Comparison of ENCODE assay signal across 20 cellular contexts in genomic region chr5:180173198-180173544, GRCh38. TPM values are rescaled to one million over a fixed set of nuclear protein-coding genes. Genes with fewer than 3 reads are reported as not detected.
"Had no signal": no experiment of that assay in that cellular context is flagged by ENCODE, and none has a peak within 500 bp of the region (broad histone marks: within the 10 kb centered on the region; RNA-seq: fewer than 3 reads in every experiment).

No MANE protein-coding gene starts in this region.

- FAIRE-seq: keratinocyte, TTC549 had no signal

- H3K9me3 ChIP-seq: adrenal gland, left lung, transverse colon, vagina had no signal

- ATAC-seq: activated CD8-positive, alpha-beta T cell treated with anti-CD3 and anti-CD28 coated beads, Interleukin-2, amount 10 ng/mL, durations not matched to agents 7 days and 5 days; effector memory CD8-positive, alpha-beta T cell; left lung; natural killer cell treated with Interleukin-12 subunit alpha and Interleukin-12 subunit beta and Interleukin-15 and Interleukin-18, amount 100 ng/mL, for 72 hours; stimulated activated effector memory CD8-positive, alpha-beta T cell treated with anti-CD3 and anti-CD28 coated beads, Interleukin-12 subunit alpha, Interleukin-12 subunit beta, amount 100 ng/mL, for 72 hours had no signal

- H3K27me3 ChIP-seq: adrenal gland, vagina had no signal

- DNase-seq: activated B cell treated with CpG ODN at 0.5 μM for 24 hours; activated CD4-positive, alpha-beta T cell treated with anti-CD3 and anti-CD28 coated beads for 48 hours; activated CD8-positive, alpha-beta memory T cell treated with anti-CD3 and anti-CD28 coated beads, Interleukin-2, amount 50 U/mL, for 4 hours; activated CD8-positive, alpha-beta T cell treated with anti-CD3 and anti-CD28 coated beads, Interleukin-2, amount 10 ng/mL, durations not matched to agents 7 days and 5 days; activated effector memory CD4-positive, alpha-beta T cell treated with anti-CD3 and anti-CD28 coated beads, Interleukin-2, amount 50 U/mL, for 16 hours; activated T-cell treated with anti-CD3 and anti-CD28 coated beads, Interleukin-2, amount 50 U/mL, for 48 hours; effector memory CD8-positive, alpha-beta T cell; left lung; stimulated activated CD4-positive, alpha-beta T cell treated with anti-CD3 and anti-CD28 coated beads, Interleukin-12 subunit alpha, Interleukin-12 subunit beta, amount 100 ng/mL, for 4 hours; stimulated activated CD4-positive, alpha-beta T cell treated with anti-CD3 and anti-CD28 coated beads, Interleukin-2, amount 100 ng/mL, for 24 hours; transverse colon had no signal

- H3K36me3 ChIP-seq: adrenal gland, left lung, transverse colon, vagina had no signal

- H3K4me1 ChIP-seq: left lung, transverse colon had no signal

- H3K27ac ChIP-seq: adrenal gland, left lung, vagina had no signal

- H3K4me3 ChIP-seq: adrenal gland, left lung, transverse colon, vagina had no signal

RNA-seq across cellular contexts. Expression of gene RASGEF1C, which starts 35.8 kb away (rescaled TPM):
- total RNA-seq: activated B cell treated with CpG ODN at 0.5 μM for 24 hours; activated CD8-positive, alpha-beta T cell treated with anti-CD3 and anti-CD28 coated beads, Interleukin-2, amount 10 ng/mL, durations not matched to agents 7 days and 5 days; left lung; natural killer cell treated with Interleukin-12 subunit alpha and Interleukin-12 subunit beta and Interleukin-15 and Interleukin-18, amount 100 ng/mL, for 72 hours; pulmonary artery endothelial cell; T-helper 2 cell treated with Interferon-gamma antibody and Interleukin-4, amounts not matched to agents 100 ng/mL and 5 ng/mL, for 36 hours had no signal
- polyA plus RNA-seq: fibroblast of lung, keratinocyte had no signal
